ENCODE assay signal across 8 cellular contexts in genomic region chr16:67658849-67659674, GRCh38. TPM values are rescaled to one million over a fixed set of nuclear protein-coding genes. Genes with fewer than 3 reads are reported as not detected.
DNase-seq lines count a peak whose midpoint lies in the region; ATAC-seq, FAIRE-seq and TF ChIP-seq lines count a peak whose summit lies in the region.

No MANE protein-coding gene starts in this region.

- no peak for TF ChIP-seq CTCF in keratinocyte (optimal IDR thresholded peaks at IDR 0.05 in 1 of 3, IDR thresholded peaks at IDR 0.05 in 1 of 3, conservative IDR thresholded peaks at IDR 0.05 in 1 of 3; ENCODE audit: extremely low read depth in 1 of 3, insufficient read depth in 2 of 3, low read length in 3 of 3)

- H3K9ac ChIP-seq in keratinocyte (ENCODE audit: control insufficient read depth, extremely low read depth, insufficient read depth, low read length), result peak overlapping the region; percentile 81
- peak overlapping the region in 4 of 5 donors; percentile 61 to 88 (median 78) for H3K9ac ChIP-seq in subcutaneous abdominal adipose tissue (ENCODE audit: low read length in 5 of 5)

- H3K9me3 ChIP-seq in keratinocyte (ENCODE audit: control insufficient read depth, low read depth, low read length), result no peaks in the 10 kb centered on the region
- no peaks in the 10 kb centered on the region for H3K9me3 ChIP-seq in subcutaneous abdominal adipose tissue (ENCODE audit: control insufficient read depth in 5 of 5, low read length in 5 of 5)

- peak; percentile 53 for FAIRE-seq in keratinocyte (lab: Jason Lieb, UNC)

- peaks cover 12% of the 10 kb centered on the region for H3K79me2 ChIP-seq in keratinocyte (ENCODE audit: control insufficient read depth, insufficient read depth, low read length)

- no peak for ATAC-seq in activated CD4-positive, alpha-beta T cell treated with anti-CD3 and anti-CD28 coated beads for 36 hours
- ATAC-seq in activated T-helper 17 cell treated with anti-CD3 and anti-CD28 coated beads, Interleukin-2, amount 50 U/mL, for 72 hours (replicated peaks), result no peak
- no peak for ATAC-seq in HG03460 (IDR thresholded peaks at IDR 0.05; ENCODE audit: unreplicated experiment)

- H3K36me3 Mint-ChIP-seq in activated CD4-positive, alpha-beta T cell treated with anti-CD3 and anti-CD28 coated beads for 36 hours (ENCODE audit: low read depth), result peaks cover 35% of the 10 kb centered on the region
- H3K36me3 Mint-ChIP-seq in activated T-helper 17 cell treated with anti-CD3 and anti-CD28 coated beads, Interleukin-2, amount 50 U/mL, for 72 hours (ENCODE audit: low read depth), result peaks cover 54% of the 10 kb centered on the region

- peak overlapping the region; percentile 90 for H3K4me3 Mint-ChIP-seq in activated CD4-positive, alpha-beta T cell treated with anti-CD3 and anti-CD28 coated beads for 36 hours
- peak overlapping the region; percentile 93 for H3K4me3 Mint-ChIP-seq in activated T-helper 17 cell treated with anti-CD3 and anti-CD28 coated beads, Interleukin-2, amount 50 U/mL, for 72 hours

- no peaks in the 10 kb centered on the region for H3K9me3 Mint-ChIP-seq in activated CD4-positive, alpha-beta T cell treated with anti-CD3 and anti-CD28 coated beads for 36 hours (ENCODE audit: low read depth)
- no peaks in the 10 kb centered on the region for H3K9me3 Mint-ChIP-seq in activated T-helper 17 cell treated with anti-CD3 and anti-CD28 coated beads, Interleukin-2, amount 50 U/mL, for 72 hours

- H4K20me1 ChIP-seq in keratinocyte (ENCODE audit: control insufficient read depth, extremely low read depth, insufficient read depth, low read length), result no peaks in the 10 kb centered on the region

- H3K36me3 ChIP-seq in keratinocyte (ENCODE audit: control insufficient read depth in 2 of 2, extremely low read depth in 1 of 2, insufficient read depth in 2 of 2, low read length in 2 of 2) (peaks cover 1 to 9% of the 10 kb centered on the region in 2 experiments), subcutaneous abdominal adipose tissue (ENCODE audit: control insufficient read depth in 5 of 5, insufficient read depth in 5 of 5, low read length in 5 of 5) (peaks cover 0 to 40% (median 21%) of the 10 kb centered on the region in 5 donors)

- POLR2A ChIA-PET in activated CD4-positive, alpha-beta T cell treated with anti-CD3 and anti-CD28 coated beads for 36 hours (lab: Charles Lee), result interaction anchor here (0.5 to 1.2 kb wide), 6 partner anchors 12 to 378 kb away, joined by 3 to 4 read pairs (median 4); partner anchors contain the start of genes RANBP10 and TSNAXIP1

- dilution Hi-C loops in keratinocyte (cut with MboI; ENCODE audit: extremely low pct_ligation_motif_present, low sequenced_read_pairs), result no loop called here

- H3K9me1 ChIP-seq in keratinocyte (ENCODE audit: control insufficient read depth, extremely low read depth, insufficient read depth, low read length), result no peaks in the 10 kb centered on the region

- DNase-seq in activated CD4-positive, alpha-beta T cell treated with anti-CD3 and anti-CD28 coated beads for 36 hours, result no peak
- no peak for DNase-seq in activated CD4-positive, alpha-beta T cell treated with anti-CD3 and anti-CD28 coated beads for 1 hour
- DNase-seq in keratinocyte (ENCODE audit: low read depth, low spot score) (no peak), C1 segment of cervical spinal cord (lab: John Stamatoyannopoulos, UW) (no peak), NCI-H2081 (lab: John Stamatoyannopoulos, UW) (no peak)

- H3K4me3 ChIP-seq in keratinocyte (ENCODE audit: control insufficient read depth in 2 of 3, extremely low read depth in 1 of 3, insufficient read depth in 2 of 3, low read depth in 1 of 3, low read length in 3 of 3) (peak overlapping the region; percentile 82 to 98 (median 85)), subcutaneous abdominal adipose tissue (ENCODE audit: low read depth in 1 of 5, low read length in 5 of 5) (peak overlapping the region; percentile 33 to 97 (median 93))

- peaks cover 14% of the 10 kb centered on the region for H3K27me3 ChIP-seq in keratinocyte (ENCODE audit: control insufficient read depth, extremely low read depth, insufficient read depth, low read length)
- H3K27me3 ChIP-seq in subcutaneous abdominal adipose tissue (ENCODE audit: control insufficient read depth in 5 of 5, insufficient read depth in 4 of 5, low read length in 5 of 5), result peaks cover 9 to 20% (median 15%) of the 10 kb centered on the region in 5 donors

- H3K4me2 ChIP-seq in keratinocyte (ENCODE audit: control insufficient read depth, extremely low read depth, insufficient read depth, low read depth, low read length), result peak overlapping the region; percentile 96

- H3K27me3 Mint-ChIP-seq in activated CD4-positive, alpha-beta T cell treated with anti-CD3 and anti-CD28 coated beads for 36 hours, result no peaks in the 10 kb centered on the region
- H3K27me3 Mint-ChIP-seq in activated T-helper 17 cell treated with anti-CD3 and anti-CD28 coated beads, Interleukin-2, amount 50 U/mL, for 72 hours, result no peaks in the 10 kb centered on the region

- CTCF ChIA-PET in activated CD4-positive, alpha-beta T cell treated with anti-CD3 and anti-CD28 coated beads for 36 hours (lab: Charles Lee), result interaction anchor here (0.6 to 7.4 kb wide), 11 partner anchors 8 to 169 kb away, joined by 3 to 77 read pairs (median 4); partner anchors contain the start of gene CARMIL2

- intact Hi-C loops in activated CD4-positive, alpha-beta T cell treated with anti-CD3 and anti-CD28 coated beads for 36 hours (cut with DNase I, micrococcal nuclease), result loop anchor here in 1 of 2 experiments (2.0 kb wide), 1 partner anchor 14 kb away; the partner anchor contains the start of gene CARMIL2

- peak overlapping the region; percentile 60 for H3K27ac Mint-ChIP-seq in activated CD4-positive, alpha-beta T cell treated with anti-CD3 and anti-CD28 coated beads for 36 hours
- H3K27ac Mint-ChIP-seq in activated T-helper 17 cell treated with anti-CD3 and anti-CD28 coated beads, Interleukin-2, amount 50 U/mL, for 72 hours, result peak overlapping the region; percentile 93

- peaks cover 16% of the 10 kb centered on the region for H3K4me1 Mint-ChIP-seq in activated CD4-positive, alpha-beta T cell treated with anti-CD3 and anti-CD28 coated beads for 36 hours
- peaks cover under 1% of the 10 kb centered on the region for H3K4me1 Mint-ChIP-seq in activated T-helper 17 cell treated with anti-CD3 and anti-CD28 coated beads, Interleukin-2, amount 50 U/mL, for 72 hours

- H3K4me1 ChIP-seq in keratinocyte (ENCODE audit: control insufficient read depth, extremely low read depth, insufficient read depth, low read length) (peaks cover 9% of the 10 kb centered on the region), subcutaneous abdominal adipose tissue (ENCODE audit: control insufficient read depth in 5 of 5, insufficient read depth in 5 of 5, low read length in 5 of 5) (peaks cover 0 to 29% (median 24%) of the 10 kb centered on the region in 5 donors)

- H3K27ac ChIP-seq in keratinocyte (ENCODE audit: control insufficient read depth, insufficient read depth, low read length) (peak overlapping the region; percentile 58), subcutaneous abdominal adipose tissue (ENCODE audit: low read depth, low read length) (no peak overlapping the region)

- H2AFZ ChIP-seq in keratinocyte (ENCODE audit: control insufficient read depth, low read length), result peak overlapping the region; percentile 93

RNA-seq across cellular contexts. Expression of gene ACD, which starts 1.0 kb away (rescaled TPM):
- total RNA-seq in activated CD4-positive, alpha-beta T cell treated with anti-CD3 and anti-CD28 coated beads for 36 hours, result 10 to 100 TPM; 52.2 to 52.4 TPM
- 10 to 100 TPM; 37.5 to 63.4 TPM for total RNA-seq in activated T-helper 17 cell treated with anti-CD3 and anti-CD28 coated beads, Interleukin-2, amount 50 U/mL, for 72 hours
- polyA plus RNA-seq in keratinocyte, result 12.9 to 16.7 TPM (median 13.2 TPM) in 3 replicates
- polyA plus RNA-seq in keratinocyte (2011; ENCODE audit: low read depth), result 2.0 TPM
- polyA plus RNA-seq in keratinocyte (2011; cell fraction: cytosol; rRNA removed), result 11.6 and 18.7 TPM in 2 replicates
- 21.1 and 28.1 TPM in 2 replicates for polyA plus RNA-seq in keratinocyte (2011; cell fraction: nucleus; rRNA removed)
- polyA plus RNA-seq in keratinocyte (2012; ENCODE audit: low replicate concordance), result 9.7 and 22.6 TPM in 2 replicates
- 9.4 to 58.0 TPM (median 9.8 TPM) in 3 replicates for polyA minus RNA-seq in keratinocyte
- polyA minus RNA-seq in keratinocyte (2011; cell fraction: cytosol; rRNA and poly(A)+ RNA removed), result 24.9 TPM
- 7.4 and 8.0 TPM in 2 replicates for polyA minus RNA-seq in keratinocyte (2011; cell fraction: nucleus; rRNA and poly(A)+ RNA removed)

RNA-seq across cellular contexts. Expression of gene PARD6A, which starts 1.7 kb away (rescaled TPM):
- 1 to 10 TPM; 7.8 to 8.7 TPM for total RNA-seq in activated CD4-positive, alpha-beta T cell treated with anti-CD3 and anti-CD28 coated beads for 36 hours
- total RNA-seq in activated T-helper 17 cell treated with anti-CD3 and anti-CD28 coated beads, Interleukin-2, amount 50 U/mL, for 72 hours, result 10 to 100 TPM; 10.7 to 16.5 TPM
- polyA plus RNA-seq in keratinocyte, result 0.05 to 0.23 TPM (median 0.20 TPM) in 3 replicates
- polyA plus RNA-seq in keratinocyte (2011; ENCODE audit: low read depth), result not detected
- 0.14 TPM in 1 of 2 replicates, not detected in the other for polyA plus RNA-seq in keratinocyte (2011; cell fraction: cytosol; rRNA removed)
- polyA plus RNA-seq in keratinocyte (2011; cell fraction: nucleus; rRNA removed), result not detected in 2 replicates
- 0.21 and 0.23 TPM in 2 replicates for polyA plus RNA-seq in keratinocyte (2012; ENCODE audit: low replicate concordance)
- 0.92 TPM in 1 of 3 replicates, not detected in the others for polyA minus RNA-seq in keratinocyte
- polyA minus RNA-seq in keratinocyte (2011; cell fraction: cytosol; rRNA and poly(A)+ RNA removed), result not detected
- not detected in 2 replicates for polyA minus RNA-seq in keratinocyte (2011; cell fraction: nucleus; rRNA and poly(A)+ RNA removed)

RNA-seq across cellular contexts. Expression of gene ENKD1, which starts 7.5 kb away (rescaled TPM):
- total RNA-seq in activated CD4-positive, alpha-beta T cell treated with anti-CD3 and anti-CD28 coated beads for 36 hours, result 10 to 100 TPM; 11.7 to 12.0 TPM
- total RNA-seq in activated T-helper 17 cell treated with anti-CD3 and anti-CD28 coated beads, Interleukin-2, amount 50 U/mL, for 72 hours, result 1 to 10 TPM; 9.1 to 9.4 TPM
- 4.3 to 4.6 TPM (median 4.4 TPM) in 3 replicates for polyA plus RNA-seq in keratinocyte
- 10.4 TPM for polyA plus RNA-seq in keratinocyte (2011; ENCODE audit: low read depth)
- polyA plus RNA-seq in keratinocyte (2011; cell fraction: cytosol; rRNA removed), result 1.1 and 3.1 TPM in 2 replicates
- 5.6 and 8.4 TPM in 2 replicates for polyA plus RNA-seq in keratinocyte (2011; cell fraction: nucleus; rRNA removed)
- polyA plus RNA-seq in keratinocyte (2012; ENCODE audit: low replicate concordance), result 5.0 and 7.6 TPM in 2 replicates
- 2.3 to 7.6 TPM (median 3.8 TPM) in 3 replicates for polyA minus RNA-seq in keratinocyte
- polyA minus RNA-seq in keratinocyte (2011; cell fraction: cytosol; rRNA and poly(A)+ RNA removed), result 10.0 TPM
- 3.0 and 3.3 TPM in 2 replicates for polyA minus RNA-seq in keratinocyte (2011; cell fraction: nucleus; rRNA and poly(A)+ RNA removed)

RNA-seq across cellular contexts. Expression of gene C16orf86, which starts 7.6 kb away (rescaled TPM):
- total RNA-seq in activated CD4-positive, alpha-beta T cell treated with anti-CD3 and anti-CD28 coated beads for 36 hours, result 1 to 10 TPM; 2.4 to 3.0 TPM
- 1 to 10 TPM; 1.5 to 1.8 TPM for total RNA-seq in activated T-helper 17 cell treated with anti-CD3 and anti-CD28 coated beads, Interleukin-2, amount 50 U/mL, for 72 hours
- 0.10 to 0.24 TPM (median 0.17 TPM) in 3 replicates for polyA plus RNA-seq in keratinocyte
- not detected for polyA plus RNA-seq in keratinocyte (2011; ENCODE audit: low read depth)
- polyA plus RNA-seq in keratinocyte (2011; cell fraction: cytosol; rRNA removed), result 0.31 TPM in 1 of 2 replicates, not detected in the other
- polyA plus RNA-seq in keratinocyte (2011; cell fraction: nucleus; rRNA removed), result 0.29 and 0.41 TPM in 2 replicates
- 0.34 TPM in 1 of 2 replicates, not detected in the other for polyA plus RNA-seq in keratinocyte (2012; ENCODE audit: low replicate concordance)
- polyA minus RNA-seq in keratinocyte, result not detected in 3 replicates
- not detected for polyA minus RNA-seq in keratinocyte (2011; cell fraction: cytosol; rRNA and poly(A)+ RNA removed)
- polyA minus RNA-seq in keratinocyte (2011; cell fraction: nucleus; rRNA and poly(A)+ RNA removed), result not detected in 2 replicates

RNA-seq across cellular contexts. Expression of gene CARMIL2, which starts 14.1 kb away (rescaled TPM):
- total RNA-seq in activated CD4-positive, alpha-beta T cell treated with anti-CD3 and anti-CD28 coated beads for 36 hours, result 100 to 1,000 TPM; 138 to 153 TPM
- 100 to 1,000 TPM; 134 to 169 TPM for total RNA-seq in activated T-helper 17 cell treated with anti-CD3 and anti-CD28 coated beads, Interleukin-2, amount 50 U/mL, for 72 hours
- 0.06 to 0.12 TPM in 2 of 3 replicates, not detected in the other for polyA plus RNA-seq in keratinocyte
- polyA plus RNA-seq in keratinocyte (2011; ENCODE audit: low read depth), result not detected
- 0.02 and 0.08 TPM in 2 replicates for polyA plus RNA-seq in keratinocyte (2011; cell fraction: cytosol; rRNA removed)
- polyA plus RNA-seq in keratinocyte (2011; cell fraction: nucleus; rRNA removed), result 0.49 and 0.75 TPM in 2 replicates
- 0.10 and 0.14 TPM in 2 replicates for polyA plus RNA-seq in keratinocyte (2012; ENCODE audit: low replicate concordance)
- not detected in 3 replicates for polyA minus RNA-seq in keratinocyte
- not detected for polyA minus RNA-seq in keratinocyte (2011; cell fraction: cytosol; rRNA and poly(A)+ RNA removed)
- polyA minus RNA-seq in keratinocyte (2011; cell fraction: nucleus; rRNA and poly(A)+ RNA removed), result 0.63 and 1.2 TPM in 2 replicates
